Comparison of ENCODE assay signal across 21 cellular contexts in the genomic region with DNA sequence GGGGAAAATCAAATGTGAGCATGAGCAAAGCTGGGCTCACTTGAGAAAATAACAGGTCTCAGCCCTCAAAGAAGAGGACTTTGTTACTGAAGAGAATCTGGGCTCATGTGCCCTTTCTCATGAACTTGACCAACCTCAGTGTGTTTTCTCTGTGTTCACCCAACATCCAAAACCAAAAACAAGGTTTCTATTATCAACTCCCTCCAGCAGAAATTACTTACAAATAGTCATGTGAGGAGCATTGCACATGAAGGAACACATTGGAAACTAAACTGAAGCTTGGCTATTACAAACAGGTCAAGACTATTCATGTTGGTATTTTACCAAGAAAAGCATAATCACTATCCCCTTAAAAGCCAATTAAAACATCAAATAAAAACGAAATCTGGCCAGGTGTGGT.
DNase-seq lines count a peak whose midpoint lies in the region; FAIRE-seq and TF ChIP-seq lines count a peak whose summit lies in the region.
"Had no signal": no experiment of that assay in that cellular context is flagged by ENCODE, and none has a peak within 500 bp of the region (broad histone marks: within the 10 kb centered on the region; RNA-seq: fewer than 3 reads in every experiment).

No MANE protein-coding gene starts in this region.

- no peaks in the 10 kb centered on the region for H3K36me3 ChIP-seq in HUES64 (ENCODE audit: insufficient read depth, low read length)
- no peaks in the 10 kb centered on the region for H3K36me3 ChIP-seq in H1 (ENCODE audit: control insufficient read depth in 2 of 4, insufficient read depth in 4 of 4, low read length in 3 of 4)
- H3K36me3 ChIP-seq: brain microvascular endothelial cell had no signal

- H3K27ac Mint-ChIP-seq in activated CD4-positive, alpha-beta T cell treated with anti-CD3 and anti-CD28 coated beads, Interleukin-2, amount 10 ng/mL, durations not matched to agents 7 days and 5 days, result no peak overlapping the region
- H3K27ac Mint-ChIP-seq: activated naive CD4-positive, alpha-beta T cell treated with anti-CD3 and anti-CD28 coated beads, Interleukin-2, amount 50 U/mL, for 24 hours; CD8-positive, alpha-beta T cell had no signal

- H3K9me3 Mint-ChIP-seq in activated CD4-positive, alpha-beta T cell treated with anti-CD3 and anti-CD28 coated beads, Interleukin-2, amount 10 ng/mL, durations not matched to agents 7 days and 5 days, result no peaks in the 10 kb centered on the region
- H3K9me3 Mint-ChIP-seq: activated naive CD4-positive, alpha-beta T cell treated with anti-CD3 and anti-CD28 coated beads, Interleukin-2, amount 50 U/mL, for 24 hours; CD8-positive, alpha-beta T cell had no signal

- peak overlapping the region; percentile 45; the same call in 1 of the 2 replicates for H2BK5ac ChIP-seq in H1 (ENCODE audit: low read depth, low read length)

- H3K4me1 ChIP-seq in HUES64 (ENCODE audit: insufficient read depth, low read length) (peaks cover 12% of the 10 kb centered on the region), H1 (replicated peaks in 1 of 4; ENCODE audit: control insufficient read depth in 3 of 4, insufficient read depth in 4 of 4, low read length in 3 of 4) (peaks cover 0 to 12% (median 7%) of the 10 kb centered on the region in 4 experiments; a peak in 5 of 7 replicates)

- no peak overlapping the region for H2AFZ ChIP-seq in H1 (ENCODE audit: low read length)

- no peak overlapping the region for H3K18ac ChIP-seq in H1 (ENCODE audit: extremely low read depth, low read length)

- DNase-seq in H1 (ENCODE audit: low read depth in 1 of 2, low spot score in 2 of 2), result no peak
- DNase-seq in mesenteric fat pad (ENCODE audit: low spot score), result no peak
- DNase-seq in DMS53 (lab: John Stamatoyannopoulos, UW), result no peak
- DNase-seq in anterior cingulate cortex (lab: John Stamatoyannopoulos, UW), result no peak
- no peak for DNase-seq in activated CD4-positive, alpha-beta T cell treated with anti-CD3 and anti-CD28 coated beads, Interleukin-2, amount 10 ng/mL, durations not matched to agents 7 days and 5 days
- DNase-seq: brain microvascular endothelial cell; CD8-positive, alpha-beta T cell; DMS79; NCI-H1694 treated with DMSO at 0.1 percent for 48 hours; NCI-H226; NCI-H82; PC-3; posterior cingulate gyrus; stimulated activated CD4-positive, alpha-beta T cell treated with anti-CD3 and anti-CD28 coated beads, Interleukin-4, amount 100 ng/mL, for 24 hours had no signal

- TF ChIP-seq EP300 in H1 (IDR thresholded peaks at IDR 0.05; ENCODE audit: borderline replicate concordance in 1 of 2, low read depth in 2 of 2, low read length in 2 of 2), result no peak

- H2BK15ac ChIP-seq in H1 (ENCODE audit: low read length), result no peak overlapping the region

- no peak overlapping the region for H3K56ac ChIP-seq in H1 (replicated peaks; ENCODE audit: insufficient read length, low read depth, low read length)

- no peaks in the 10 kb centered on the region for H3K27me3 Mint-ChIP-seq in activated CD4-positive, alpha-beta T cell treated with anti-CD3 and anti-CD28 coated beads, Interleukin-2, amount 10 ng/mL, durations not matched to agents 7 days and 5 days
- H3K27me3 Mint-ChIP-seq: activated naive CD4-positive, alpha-beta T cell treated with anti-CD3 and anti-CD28 coated beads, Interleukin-2, amount 50 U/mL, for 24 hours had no signal

- FAIRE-seq in H1 (lab: Jason Lieb, UNC), result no peak

- no peak overlapping the region for H2AK5ac ChIP-seq in H1 (ENCODE audit: low read depth, low read length)

- H3K9ac ChIP-seq in HUES64 (ENCODE audit: low read depth, low read length), result 0 out of 2 replicates have a peak overlapping the region, but pooled peaks have one; percentile 21
- H3K9ac ChIP-seq in H1 (replicated peaks in 1 of 4; ENCODE audit: extremely low read depth in 1 of 4, low read depth in 3 of 4, low read length in 3 of 4), result no peak overlapping the region

- no peak overlapping the region for H3K23ac ChIP-seq in H1 (ENCODE audit: insufficient read length)

- H4K91ac ChIP-seq in H1 (replicated peaks; ENCODE audit: insufficient read length, low read length), result peak overlapping the region; percentile 10

- no peaks in the 10 kb centered on the region for H3K27me3 ChIP-seq in HUES64 (ENCODE audit: insufficient read depth, low read length)
- no peaks in the 10 kb centered on the region for H3K27me3 ChIP-seq in H1 (replicated peaks in 1 of 4; ENCODE audit: control insufficient read depth in 3 of 4, extremely low read depth in 1 of 4, insufficient read depth in 3 of 4, low read length in 3 of 4)
- H3K27me3 ChIP-seq in layer of hippocampus (ENCODE audit: control insufficient read depth, insufficient read depth, low read length), result no peaks in the 10 kb centered on the region
- H3K27me3 ChIP-seq: brain microvascular endothelial cell had no signal

- no peaks in the 10 kb centered on the region for H3K23me2 ChIP-seq in H1 (ENCODE audit: low read depth, low read length)

- no peak for TF ChIP-seq POLR2A in H1 (IDR thresholded peaks at IDR 0.05; ENCODE audit: control extremely low read depth in 1 of 2, low read depth in 2 of 2, low read length in 2 of 2)

- CTCF ChIA-PET in H1 (lab: Charles Lee; ENCODE audit: partially characterized antibody), result no interaction called here
- CTCF ChIA-PET in activated CD4-positive, alpha-beta T cell treated with anti-CD3 and anti-CD28 coated beads, Interleukin-2, amount 10 ng/mL, durations not matched to agents 7 days and 5 days (lab: Charles Lee), result no interaction called here

- peak overlapping the region; percentile 37; the same call in 1 of the 2 replicates for H2BK20ac ChIP-seq in H1 (ENCODE audit: low read length)

- H4K8ac ChIP-seq in H1 (ENCODE audit: extremely low read depth, insufficient read depth, low read length), result no peak overlapping the region

- TF ChIP-seq CTCF in H1 (IDR thresholded peaks at IDR 0.05; ENCODE audit: control extremely low read depth in 1 of 3, insufficient read depth in 1 of 3, low read depth in 1 of 3, low read length in 3 of 3), result no peak

- H3K14ac ChIP-seq in H1 (ENCODE audit: insufficient read length), result no peak overlapping the region

- WGBS in HUES64, result 84% methylated on average over 1 of the region's 1 CpG
- 60% methylated on average over 1 of the region's 1 CpG; no CpG with 5 or more reads in 1 of the 2 experiments for WGBS in H1 (ENCODE audit: extremely low coverage in 1 of 2, insufficient coverage in 1 of 2, insufficient read length in 1 of 2, insufficient replicate concordance in 2 of 2, low coverage in 1 of 2, low lambda C conversion rate in 2 of 2, missing lambda C conversion rate in 1 of 2), 2 experiments

- no peak overlapping the region for H4K5ac ChIP-seq in H1 (ENCODE audit: insufficient read length, low read depth, low read length)

- H3K4ac ChIP-seq in H1 (replicated peaks; ENCODE audit: insufficient read length, low read depth, low read length), result peak overlapping the region; percentile 57

- 0 out of 2 replicates have a peak overlapping the region, but pooled peaks have one; percentile 78 for H2BK12ac ChIP-seq in H1 (ENCODE audit: low read depth, low read length)

- H3K27ac ChIP-seq in HUES64 (ENCODE audit: low read depth, low read length), result peak overlapping the region; percentile 82
- no peak overlapping the region; the same call in 1 of the 2 replicates for H3K27ac ChIP-seq in H1 (ENCODE audit: low read depth, low read length)
- H3K27ac ChIP-seq in layer of hippocampus (ENCODE audit: low read depth, low read length), result peak overlapping the region; percentile 24
- H3K27ac ChIP-seq in temporal lobe (ENCODE audit: low read depth, low read length), result peak overlapping the region; percentile 85
- H3K27ac ChIP-seq: brain microvascular endothelial cell, SK-N-MC had no signal

- no peaks in the 10 kb centered on the region for H4K20me1 ChIP-seq in H1 (replicated peaks in 1 of 2; ENCODE audit: control insufficient read depth in 1 of 2, insufficient read depth in 2 of 2, low read length in 2 of 2)

- no peak overlapping the region for H3K4me3 Mint-ChIP-seq in activated CD4-positive, alpha-beta T cell treated with anti-CD3 and anti-CD28 coated beads, Interleukin-2, amount 10 ng/mL, durations not matched to agents 7 days and 5 days
- H3K4me3 Mint-ChIP-seq: activated naive CD4-positive, alpha-beta T cell treated with anti-CD3 and anti-CD28 coated beads, Interleukin-2, amount 50 U/mL, for 24 hours; CD8-positive, alpha-beta T cell had no signal

- H3K4me1 Mint-ChIP-seq in activated CD4-positive, alpha-beta T cell treated with anti-CD3 and anti-CD28 coated beads, Interleukin-2, amount 10 ng/mL, durations not matched to agents 7 days and 5 days, result no peaks in the 10 kb centered on the region
- H3K4me1 Mint-ChIP-seq: activated naive CD4-positive, alpha-beta T cell treated with anti-CD3 and anti-CD28 coated beads, Interleukin-2, amount 50 U/mL, for 24 hours had no signal

- no peak overlapping the region for H3K4me3 ChIP-seq in HUES64 (ENCODE audit: low read length)
- no peak overlapping the region for H3K4me3 ChIP-seq in H1 (ENCODE audit: extremely low read depth in 1 of 4, insufficient read depth in 2 of 4, low read depth in 3 of 4, low read length in 4 of 4)
- H3K4me3 ChIP-seq: lung, SK-N-MC, smooth muscle cell had no signal

- no peaks in the 10 kb centered on the region for H3K79me1 ChIP-seq in H1 (ENCODE audit: low read depth, low read length)

- POLR2A ChIA-PET in H1 (lab: Charles Lee; ENCODE audit: partially characterized antibody), result no interaction called here
- POLR2A ChIA-PET in activated CD4-positive, alpha-beta T cell treated with anti-CD3 and anti-CD28 coated beads, Interleukin-2, amount 10 ng/mL, durations not matched to agents 7 days and 5 days (lab: Charles Lee), result no interaction called here

- H3K79me2 ChIP-seq in H1 (ENCODE audit: control insufficient read depth in 1 of 2, insufficient read depth in 2 of 2, low read length in 2 of 2), result no peaks in the 10 kb centered on the region

- H2BK120ac ChIP-seq in H1 (replicated peaks; ENCODE audit: low read depth, low read length), result peak overlapping the region; percentile 78

- H3K4me2 ChIP-seq in H1 (ENCODE audit: insufficient read depth in 1 of 2, low read depth in 2 of 2, low read length in 2 of 2), result peak overlapping the region; percentile 2 to 18; a peak in 1 of 4 replicates
- H3K4me2 ChIP-seq: smooth muscle cell had no signal

- no peaks in the 10 kb centered on the region for H3K36me3 Mint-ChIP-seq in activated CD4-positive, alpha-beta T cell treated with anti-CD3 and anti-CD28 coated beads, Interleukin-2, amount 10 ng/mL, durations not matched to agents 7 days and 5 days (ENCODE audit: low read depth)
- H3K36me3 Mint-ChIP-seq: activated naive CD4-positive, alpha-beta T cell treated with anti-CD3 and anti-CD28 coated beads, Interleukin-2, amount 50 U/mL, for 24 hours; CD8-positive, alpha-beta T cell had no signal

- TF ChIP-seq RAD21 in H1 (IDR thresholded peaks at IDR 0.05 in 1 of 2, conservative IDR thresholded peaks at IDR 0.05 in 1 of 2; ENCODE audit: low read depth in 2 of 2, low read length in 2 of 2), result no peak

- no peaks in the 10 kb centered on the region for H3K9me3 ChIP-seq in HUES64 (ENCODE audit: insufficient read depth, low read depth, low read length)
- H3K9me3 ChIP-seq in H1 (ENCODE audit: insufficient read depth in 2 of 2, low read depth in 1 of 2, low read length in 1 of 2), result no peaks in the 10 kb centered on the region

TF ChIP-seq in H1, 55 proteins besides CTCF, POLR2A, EP300 and RAD21 (continues in another document):
- no peak for TF ChIP-seq TCF12 (IDR thresholded peaks at IDR 0.05; ENCODE audit: low read depth, low read length)
- TF ChIP-seq KDM1A (IDR thresholded peaks at IDR 0.05; ENCODE audit: borderline replicate concordance, low read length), result no peak
- no peak for TF ChIP-seq SP2 (IDR thresholded peaks at IDR 0.05; ENCODE audit: low read length)
